ENCODE assay signal across 11 cellular contexts in genomic region chr20:61284752-61285151, GRCh38.
"Had no signal": no experiment of that assay in that cellular context is flagged by ENCODE, and none has a peak within 500 bp of the region (broad histone marks: within the 10 kb centered on the region; RNA-seq: fewer than 3 reads in every experiment).

No MANE protein-coding gene starts in this region.

- H3K4me1 ChIP-seq: HAP-1 had no signal

- FAIRE-seq: H1, H54 had no signal

- H2AFZ ChIP-seq: GM23248, GM23338 had no signal

- H3K36me3 ChIP-seq: HAP-1 had no signal

- ATAC-seq: GM23338, HCT116 had no signal

- H3K27ac ChIP-seq: GM23248 had no signal

- H3K4me3 ChIP-seq: GM23248, GM23338, HAP-1 had no signal

- H3K9me3 ChIP-seq: HAP-1 had no signal

- H3K4me2 ChIP-seq: GM23338 had no signal

- DNase-seq: GM23248, GOT3, H7, H9, HCEC 1CT, HFFc6 had no signal

- H3K9ac ChIP-seq: GM23248 had no signal
